ENCODE assay signal across 8 cellular contexts in the genomic region with DNA sequence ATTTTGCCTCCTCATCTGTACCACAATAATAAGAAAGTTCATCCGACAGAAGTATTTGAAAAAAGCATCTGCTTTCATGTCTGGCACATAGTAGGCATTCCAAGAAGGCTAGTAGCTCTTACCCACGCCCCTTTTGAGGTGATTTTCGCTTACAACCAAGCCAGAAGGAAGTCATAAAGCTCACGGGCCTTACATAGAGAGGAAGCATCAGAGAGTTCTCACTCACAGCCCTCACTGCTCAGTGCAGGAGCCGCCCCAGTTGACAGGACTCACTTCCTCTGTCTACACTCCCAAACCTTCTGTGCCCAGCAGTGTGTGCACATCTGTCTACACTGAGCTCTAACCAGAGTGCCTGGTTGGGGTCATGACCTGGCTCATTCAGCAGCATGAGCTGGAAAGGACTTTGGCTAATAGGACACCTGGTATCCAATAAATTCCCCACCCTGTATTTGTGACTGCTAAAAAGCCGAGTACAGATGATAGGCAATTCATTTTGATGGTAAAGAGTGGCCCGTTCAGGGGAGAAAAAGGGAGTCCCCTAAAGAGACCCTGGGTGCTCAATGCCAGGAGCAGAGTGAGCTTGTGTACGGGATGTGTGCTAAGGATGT. TPM values are rescaled to one million over a fixed set of nuclear protein-coding genes. Genes with fewer than 3 reads are reported as not detected.
DNase-seq lines count a peak whose midpoint lies in the region; ATAC-seq and TF ChIP-seq lines count a peak whose summit lies in the region.

No MANE protein-coding gene starts in this region.

- no peaks in the 10 kb centered on the region for H3K79me2 ChIP-seq in osteoblast (ENCODE audit: insufficient read depth, low read length)

- DNase-seq in MV-4-11 (lab: John Stamatoyannopoulos, UW), result peak; percentile 89
- no peak for DNase-seq in NCI-H446 treated with DMSO at 0.1 percent for 48 hours (lab: John Stamatoyannopoulos, UW)
- DNase-seq in osteoblast (ENCODE audit: insufficient read length, low spot score, missing footprints), result no peak
- no peak for DNase-seq in dermis blood vessel endothelial cell

- H3K36me3 ChIP-seq in osteoblast (ENCODE audit: insufficient read depth, low read length), result no peaks in the 10 kb centered on the region

- H3K4me3 ChIP-seq in osteoblast (ENCODE audit: insufficient read depth, low read length), result no peak overlapping the region

- ATAC-seq in GM18858 (IDR thresholded peaks at IDR 0.05; ENCODE audit: unreplicated experiment) (peak; percentile 24), GM21786 (IDR thresholded peaks at IDR 0.05; ENCODE audit: unreplicated experiment) (peak; percentile 27), esophagus mucosa (peak; percentile 59), GM18873 (IDR thresholded peaks at IDR 0.05; ENCODE audit: low FRiP score, unreplicated experiment) (no peak)

- no peaks in the 10 kb centered on the region for H3K4me1 ChIP-seq in osteoblast (ENCODE audit: insufficient read depth, low read length)

- H4K20me1 ChIP-seq in osteoblast (ENCODE audit: insufficient read depth, low read length), result no peaks in the 10 kb centered on the region

- no peak overlapping the region for H3K27ac ChIP-seq in osteoblast (ENCODE audit: low read depth, low read length)

- no peak overlapping the region for H2AFZ ChIP-seq in osteoblast (ENCODE audit: low read length)

- H3K27me3 ChIP-seq in osteoblast (ENCODE audit: insufficient read depth, low read length), result no peaks in the 10 kb centered on the region

- H3K4me2 ChIP-seq in osteoblast (ENCODE audit: insufficient read depth, low read length), result no peak overlapping the region

- no peaks in the 10 kb centered on the region for H3K9me3 ChIP-seq in osteoblast (ENCODE audit: low read depth, low read length)

- no peak for TF ChIP-seq CTCF in osteoblast (IDR thresholded peaks at IDR 0.05; ENCODE audit: extremely low read depth, low read depth, low read length)

RNA-seq across cellular contexts. Expression of a gene that starts 36.8 kb away (rescaled TPM):
- total RNA-seq in esophagus mucosa, result 3.0 TPM
- total RNA-seq in osteoblast, result 62.2 and 69.5 TPM in 2 replicates
- 4.2 and 5.8 TPM in 2 replicates for total RNA-seq in dermis blood vessel endothelial cell
